Comparison of ENCODE assay signal across 32 cellular contexts in genomic region chr2:186164325-186164724, GRCh38.
"Had no signal": no experiment of that assay in that cellular context is flagged by ENCODE, and none has a peak within 500 bp of the region (broad histone marks: within the 10 kb centered on the region; RNA-seq: fewer than 3 reads in every experiment).

No MANE protein-coding gene starts in this region.

- H3K27me3 ChIP-seq: MG63 had no signal

- H3K36me3 ChIP-seq: MG63 had no signal

- H3K4me2 ChIP-seq: KMS-11 had no signal

- DNase-seq: Karpas-422, Kasumi-1, MG63, MM.1S, MV-4-11, NCI-H1048, NCI-H1092, NCI-H1092 treated with DMSO at 0.1 percent for 48 hours, NCI-H1105, NCI-H1105 treated with DMSO at 0.1 percent for 48 hours, NCI-H1417, NCI-H1417 treated with DMSO at 0.1 percent for 48 hours, NCI-H1436, NCI-H1436 treated with DMSO at 0.1 percent for 48 hours, NCI-H146, NCI-H1694, NCI-H1694 treated with DMSO at 0.1 percent for 48 hours, NCI-H187, NCI-H187 treated with DMSO at 0.1 percent for 48 hours, NCI-H1930, NCI-H2029, NCI-H2029 treated with DMSO at 0.1 percent for 48 hours, NCI-H2081, NCI-H2081 treated with DMSO at 0.1 percent for 48 hours, NCI-H2107, NCI-H2227 treated with DMSO at 0.1 percent for 48 hours, NCI-H226, NCI-H345, NCI-H446, NCI-H446 treated with DMSO at 0.1 percent for 48 hours, NCI-H510A had no signal

- H3K4me3 ChIP-seq: MG63 had no signal

- H3K27ac ChIP-seq: KMS-11 had no signal

- H3K9me3 ChIP-seq: MG63 had no signal

- H3K9ac ChIP-seq: KMS-11 had no signal
